14 cellular contexts compared by ENCODE assay signal in the genomic region with DNA sequence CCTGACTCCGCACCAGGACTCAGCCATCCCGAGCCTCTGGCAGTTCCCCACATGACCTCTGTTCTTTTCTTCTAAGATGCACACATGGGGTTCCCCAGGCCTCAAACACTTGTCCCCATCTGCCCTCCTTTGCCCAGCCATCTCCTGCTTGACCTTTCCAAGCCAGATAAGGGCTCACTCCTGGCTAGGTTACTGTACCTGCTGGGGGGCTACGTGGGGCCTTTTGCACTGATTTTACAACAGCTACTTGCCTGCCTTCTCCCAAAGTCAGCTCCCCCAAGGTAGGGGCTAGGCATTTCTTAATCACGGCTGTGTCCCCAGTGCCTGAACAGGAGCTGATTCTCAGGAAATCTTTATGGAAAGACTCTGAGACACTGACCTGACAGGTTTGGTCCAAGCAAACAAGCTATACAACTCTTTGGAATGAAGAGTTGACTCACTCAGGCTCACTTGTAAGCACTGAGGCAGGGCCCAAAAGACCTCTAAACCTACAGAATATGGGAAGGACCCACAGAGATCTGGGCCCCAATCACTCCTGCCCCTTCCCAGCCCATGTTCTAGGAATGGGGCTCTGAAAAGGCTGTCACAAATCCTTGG. TPM values are rescaled to one million over a fixed set of nuclear protein-coding genes. Genes with fewer than 3 reads are reported as not detected.
DNase-seq lines count a peak whose midpoint lies in the region; ATAC-seq and TF ChIP-seq lines count a peak whose summit lies in the region.
"Had no signal": no experiment of that assay in that cellular context is flagged by ENCODE, and none has a peak within 500 bp of the region (broad histone marks: within the 10 kb centered on the region; RNA-seq: fewer than 3 reads in every experiment).

No MANE protein-coding gene starts in this region.

- H3K9me2 ChIP-seq in PC-3 (replicated peaks; ENCODE audit: low read length) = no peaks in the 10 kb centered on the region

- peaks cover 65% of the 10 kb centered on the region for H4K20me1 ChIP-seq in PC-3 (ENCODE audit: low read length)
- H4K20me1 ChIP-seq in fibroblast of lung (ENCODE audit: control insufficient read depth, extremely low read depth, insufficient read depth, low read length) = no peaks in the 10 kb centered on the region

- no peak for TF ChIP-seq CTCF in PC-3 (conservative IDR thresholded peaks at IDR 0.05; ENCODE audit: low read depth, low read length)
- no peak for TF ChIP-seq CTCF in fibroblast of lung (conservative IDR thresholded peaks at IDR 0.05 in 1 of 2, IDR thresholded peaks at IDR 0.05 in 1 of 2; ENCODE audit: low read depth in 1 of 2, low read length in 2 of 2)

- H3K9me3 ChIP-seq in PC-3 (ENCODE audit: low read length) (no peaks in the 10 kb centered on the region), fibroblast of lung (ENCODE audit: control insufficient read depth, insufficient read depth, low read depth, low read length) (no peaks in the 10 kb centered on the region), skeletal muscle satellite cell (replicated peaks; ENCODE audit: low read length) (no peaks in the 10 kb centered on the region)

- no peaks in the 10 kb centered on the region for H3K27me3 Mint-ChIP-seq in activated T-cell treated with anti-CD3 and anti-CD28 coated beads, Interleukin-2, amount 50 U/mL, for 24 hours
- no peaks in the 10 kb centered on the region for H3K27me3 Mint-ChIP-seq in activated T-cell treated with anti-CD3 and anti-CD28 coated beads, Interleukin-2, amount 50 U/mL, for 4 hours (ENCODE audit: low read depth)

- H3K4me2 ChIP-seq in PC-3 (ENCODE audit: low read length) (peak overlapping the region; percentile 97), fibroblast of lung (ENCODE audit: extremely low read depth, insufficient read depth, low read length) (peak overlapping the region; percentile 6), skeletal muscle satellite cell (ENCODE audit: low read length) (peak overlapping the region; percentile 96)

- H3K27me3 ChIP-seq in PC-3 (ENCODE audit: low read length) (no peaks in the 10 kb centered on the region), fibroblast of lung (ENCODE audit: control insufficient read depth, insufficient read depth, low read length) (no peaks in the 10 kb centered on the region), skeletal muscle satellite cell (ENCODE audit: control insufficient read depth, insufficient read depth, low read length) (no peaks in the 10 kb centered on the region)

- intact Hi-C loops in PC-3 (cut with micrococcal nuclease) = no loop called here

- ATAC-seq in activated T-cell treated with anti-CD3 and anti-CD28 coated beads, Interleukin-2, amount 50 U/mL, for 4 hours = no peak
- ATAC-seq in PC-3 (no peak), HG02884 (IDR thresholded peaks at IDR 0.05; ENCODE audit: unreplicated experiment) (no peak)
- ATAC-seq: sciatic nerve had no signal

- H3K27ac ChIP-seq in PC-3 (ENCODE audit: low read length) (no peak overlapping the region), fibroblast of lung (ENCODE audit: insufficient read depth, low read length) (no peak overlapping the region)

- BruUV-seq in PC-3 (replicated peaks; lab: Mats Ljungman, UMichigan) = no TSS peak

- no peaks in the 10 kb centered on the region for H3F3A ChIP-seq in PC-3 (ENCODE audit: low read length, unreplicated experiment)

- peaks cover 68% of the 10 kb centered on the region for H3K36me3 Mint-ChIP-seq in activated T-cell treated with anti-CD3 and anti-CD28 coated beads, Interleukin-2, amount 50 U/mL, for 24 hours (ENCODE audit: low read depth)
- peaks cover 26% of the 10 kb centered on the region for H3K36me3 Mint-ChIP-seq in activated T-cell treated with anti-CD3 and anti-CD28 coated beads, Interleukin-2, amount 50 U/mL, for 4 hours (ENCODE audit: insufficient read depth)

- CTCF ChIA-PET in PC-3 (lab: Charles Lee) = interaction anchor here (0.6 kb wide), 1 partner anchor 208 kb away, joined by 3 read pairs; no protein-coding TSS in a partner anchor

- DNase-seq in activated T-cell treated with anti-CD3 and anti-CD28 coated beads, Interleukin-2, amount 50 U/mL, for 24 hours = no peak
- DNase-seq in activated T-cell treated with anti-CD3 and anti-CD28 coated beads, Interleukin-2, amount 50 U/mL, for 4 hours = no peak
- DNase-seq in PC-3 (peak; percentile 24), fibroblast of lung (ENCODE audit: low read depth in 2 of 2) (no peak), NCI-H82 (lab: John Stamatoyannopoulos, UW) (no peak)
- no peak for DNase-seq in stimulated activated CD4-positive, alpha-beta T cell treated with anti-CD3 and anti-CD28 coated beads, Interleukin-12 subunit alpha, Interleukin-12 subunit beta, amount 100 ng/mL, for 4 hours
- DNase-seq: aorta, NCI-H2171, RPMI8226 had no signal

- no peak overlapping the region for H2AFZ ChIP-seq in PC-3 (ENCODE audit: low read length)
- H2AFZ ChIP-seq in fibroblast of lung (ENCODE audit: low read length) = no peak overlapping the region

- H3K27ac Mint-ChIP-seq in activated T-cell treated with anti-CD3 and anti-CD28 coated beads, Interleukin-2, amount 50 U/mL, for 24 hours = peak overlapping the region; percentile 28

- H3K4me1 ChIP-seq in PC-3 (ENCODE audit: insufficient read depth, low read length) (peaks cover 23% of the 10 kb centered on the region), fibroblast of lung (ENCODE audit: control insufficient read depth, extremely low read depth, insufficient read depth, low read length) (peaks cover 29% of the 10 kb centered on the region), skeletal muscle satellite cell (ENCODE audit: control insufficient read depth, insufficient read depth, low read length) (peaks cover 52% of the 10 kb centered on the region)

- H3K36me3 ChIP-seq in PC-3 (ENCODE audit: low read depth, low read length) (peaks cover 15% of the 10 kb centered on the region), fibroblast of lung (ENCODE audit: control insufficient read depth, insufficient read depth, low read length) (no peaks in the 10 kb centered on the region), skeletal muscle satellite cell (ENCODE audit: insufficient read depth, low read length) (peaks cover 12% of the 10 kb centered on the region)

- POLR2A ChIA-PET in PC-3 (lab: Charles Lee; ENCODE audit: unreplicated experiment) = no interaction called here

- H3K79me2 ChIP-seq in PC-3 (ENCODE audit: low read length) = peaks cover 72% of the 10 kb centered on the region
- peaks cover 74% of the 10 kb centered on the region for H3K79me2 ChIP-seq in fibroblast of lung (ENCODE audit: control insufficient read depth, insufficient read depth, low read length)

- peak overlapping the region; percentile 94; the same call in 1 of the 2 replicates for H3K4me3 ChIP-seq in PC-3 (ENCODE audit: low read length)
- peak overlapping the region in 1 of 4 experiments; percentile 8 for H3K4me3 ChIP-seq in fibroblast of lung (replicated peaks in 1 of 4; ENCODE audit: control extremely low read depth in 1 of 4, insufficient read depth in 1 of 4, low read depth in 3 of 4, low read length in 4 of 4)
- H3K4me3 ChIP-seq in skeletal muscle satellite cell (ENCODE audit: low read length) = no peak overlapping the region

- H3K9me3 Mint-ChIP-seq in activated T-cell treated with anti-CD3 and anti-CD28 coated beads, Interleukin-2, amount 50 U/mL, for 24 hours = no peaks in the 10 kb centered on the region
- no peaks in the 10 kb centered on the region for H3K9me3 Mint-ChIP-seq in activated T-cell treated with anti-CD3 and anti-CD28 coated beads, Interleukin-2, amount 50 U/mL, for 4 hours

- peak overlapping the region; percentile 88 for H3K4me3 Mint-ChIP-seq in activated T-cell treated with anti-CD3 and anti-CD28 coated beads, Interleukin-2, amount 50 U/mL, for 24 hours
- no peak overlapping the region for H3K4me3 Mint-ChIP-seq in activated T-cell treated with anti-CD3 and anti-CD28 coated beads, Interleukin-2, amount 50 U/mL, for 4 hours

- H3K4me1 Mint-ChIP-seq in activated T-cell treated with anti-CD3 and anti-CD28 coated beads, Interleukin-2, amount 50 U/mL, for 24 hours (ENCODE audit: low read depth) = peaks cover 77% of the 10 kb centered on the region
- H3K4me1 Mint-ChIP-seq in activated T-cell treated with anti-CD3 and anti-CD28 coated beads, Interleukin-2, amount 50 U/mL, for 4 hours (ENCODE audit: low read depth) = peaks cover 67% of the 10 kb centered on the region

- H3K9ac ChIP-seq in PC-3 (ENCODE audit: low read length) = no peak overlapping the region
- H3K9ac ChIP-seq in fibroblast of lung (ENCODE audit: insufficient read depth, low read length) = no peak overlapping the region
- no peak overlapping the region for H3K9ac ChIP-seq in skeletal muscle satellite cell (ENCODE audit: low read depth, low read length)

RNA-seq across cellular contexts. Expression of a gene that starts 2.5 kb away (rescaled TPM):
- total RNA-seq in activated T-cell treated with anti-CD3 and anti-CD28 coated beads, Interleukin-2, amount 50 U/mL, for 4 hours = 100 to 1,000 TPM; 204 to 234 (median 207) TPM
- total RNA-seq in PC-3 (2014; rRNA removed) (388 and 455 TPM in 2 replicates), fibroblast of lung (154 and 191 TPM in 2 replicates)
- polyA plus RNA-seq in fibroblast of lung = 95.6 and 128 TPM in 2 replicates
- 82.3 and 119 TPM in 2 replicates for polyA plus RNA-seq in fibroblast of lung (2012)
- 56.9 and 95.6 TPM in 2 replicates for polyA minus RNA-seq in fibroblast of lung (ENCODE audit: low replicate concordance)
- 123 and 144 TPM in 2 replicates for total RNA-seq in skeletal muscle satellite cell (2012; rRNA removed)

RNA-seq across cellular contexts. Expression of a gene that starts 50.6 kb away (rescaled TPM):
- not detected for total RNA-seq in activated T-cell treated with anti-CD3 and anti-CD28 coated beads, Interleukin-2, amount 50 U/mL, for 4 hours
- total RNA-seq in PC-3 (2014; rRNA removed) (not detected in 2 replicates), fibroblast of lung (not detected in 2 replicates)
- not detected in 2 replicates for polyA plus RNA-seq in fibroblast of lung
- not detected in 2 replicates for polyA plus RNA-seq in fibroblast of lung (2012)
- 0.52 TPM in 1 of 2 replicates, not detected in the other for polyA minus RNA-seq in fibroblast of lung (ENCODE audit: low replicate concordance)
- total RNA-seq in skeletal muscle satellite cell (2012; rRNA removed) = not detected in 2 replicates
- total RNA-seq: aorta, Daoy, sciatic nerve, ureter had no signal

RNA-seq across cellular contexts. Expression of a gene that starts 55.6 kb away (rescaled TPM):
- total RNA-seq in activated T-cell treated with anti-CD3 and anti-CD28 coated beads, Interleukin-2, amount 50 U/mL, for 4 hours = not detected
- total RNA-seq in PC-3 (2014; rRNA removed) = not detected in 2 replicates
- total RNA-seq in fibroblast of lung = not detected in 2 replicates
- polyA plus RNA-seq in fibroblast of lung = not detected in 2 replicates
- not detected in 2 replicates for polyA plus RNA-seq in fibroblast of lung (2012)
- not detected in 2 replicates for polyA minus RNA-seq in fibroblast of lung (ENCODE audit: low replicate concordance)
- total RNA-seq in skeletal muscle satellite cell (2012; rRNA removed) = not detected in 2 replicates
- total RNA-seq: Daoy, ureter had no signal
- polyA plus RNA-seq: aorta had no signal

Comparison
In these comparisons a context has a peak if more than half of its experiments do, and no peak if none do; other contexts are left out.
1. H3K4me2 ChIP-seq: peak in every context shown above with its lines; median percentile 97 in PC-3; 96 in skeletal muscle satellite cell; 6 in fibroblast of lung.